24 cellular contexts compared by ENCODE assay signal in the genomic region with DNA sequence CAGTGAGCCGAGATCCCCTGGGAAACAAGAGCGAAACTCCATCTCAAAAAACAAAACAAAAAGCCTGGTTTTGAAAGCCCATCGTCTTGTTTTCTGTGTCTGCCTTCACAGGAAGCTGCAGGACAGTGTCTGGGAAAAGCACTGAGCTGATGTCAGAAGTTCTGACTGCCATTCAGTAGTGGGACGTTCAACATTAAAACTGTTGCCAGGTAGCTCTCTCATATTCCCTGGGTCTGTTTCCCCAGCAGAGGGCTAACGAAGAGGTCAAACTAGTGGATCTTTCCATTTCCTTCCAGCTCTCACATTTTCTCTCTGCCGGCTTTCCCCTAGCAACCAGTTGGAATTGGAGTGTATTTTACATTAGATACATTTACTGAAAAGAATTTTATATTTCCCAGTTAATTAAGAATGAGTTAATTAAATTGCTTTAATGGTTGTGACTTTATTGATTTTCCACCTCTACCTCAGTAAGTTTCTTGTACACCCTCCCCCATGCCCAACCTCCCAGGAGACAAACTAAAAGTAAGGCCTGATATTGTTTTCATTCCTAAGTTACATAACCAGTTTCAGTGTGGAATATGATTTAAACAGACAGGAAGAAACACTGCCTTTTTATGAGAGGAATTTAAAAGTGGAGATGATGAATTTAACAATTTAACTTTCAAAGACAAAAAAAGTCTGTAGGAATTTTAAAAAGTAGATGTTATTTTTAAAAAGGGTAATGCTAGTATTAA. TPM values are rescaled to one million over a fixed set of nuclear protein-coding genes. Genes with fewer than 3 reads are reported as not detected.
DNase-seq lines count a peak whose midpoint lies in the region; ATAC-seq and TF ChIP-seq lines count a peak whose summit lies in the region.
"Had no signal": no experiment of that assay in that cellular context is flagged by ENCODE, and none has a peak within 500 bp of the region (broad histone marks: within the 10 kb centered on the region; RNA-seq: fewer than 3 reads in every experiment).

No MANE protein-coding gene starts in this region.

- H4K20me1 ChIP-seq in Karpas-422 (ENCODE audit: insufficient read depth, low read depth, low read length), result no peaks in the 10 kb centered on the region

- no peaks in the 10 kb centered on the region for H3K36me3 ChIP-seq in Karpas-422 (ENCODE audit: insufficient read depth, low read length)
- no peaks in the 10 kb centered on the region for H3K36me3 ChIP-seq in body of pancreas (replicated peaks in 1 of 2; ENCODE audit: insufficient read depth in 1 of 2, low read depth in 2 of 2)
- H3K36me3 ChIP-seq: BE2C, stomach, thyroid gland had no signal

- H3K4me1 ChIP-seq in Karpas-422 (ENCODE audit: low read length) (peaks cover 31% of the 10 kb centered on the region), body of pancreas (no peaks in the 10 kb centered on the region)
- H3K4me1 ChIP-seq: BE2C had no signal

- DNase-seq in Karpas-422, result no peak
- DNase-seq in body of pancreas, result no peak
- DNase-seq in islet precursor cell, result peak; percentile 47
- DNase-seq in progenitor cell of endocrine pancreas (ENCODE audit: low spot score, unreplicated experiment), result no peak
- DNase-seq in SHP77 treated with DMSO at 0.1 percent for 48 hours (lab: John Stamatoyannopoulos, UW), result no peak
- no peak for DNase-seq in naive thymus-derived CD8-positive, alpha-beta T cell
- no peak for DNase-seq in CD1c-positive myeloid dendritic cell (ENCODE audit: extremely low spot score)
- DNase-seq: ACHN; activated CD4-positive, alpha-beta T cell treated with anti-CD3 and anti-CD28 coated beads for 4 hours; activated CD8-positive, alpha-beta memory T cell treated with anti-CD3 and anti-CD28 coated beads for 24 hours; activated effector memory CD4-positive, alpha-beta T cell treated with anti-CD3 and anti-CD28 coated beads, Interleukin-2, amount 50 U/mL, for 16 hours; BE2C; cerebellar nuclear complex; GDM1; head of caudate nucleus; NCI-H146; NCI-H2107; NCI-H748 treated with DMSO at 0.1 percent for 48 hours; stimulated activated CD8-positive, alpha-beta memory T cell treated with anti-CD3 and anti-CD28 coated beads, Interleukin-4, amount 100 ng/mL, for 48 hours; stomach; thyroid gland had no signal

- 63 to 66% methylated on average over 6 of the region's 6 CpGs for WGBS in body of pancreas, 2 donors

- H3K4me2 ChIP-seq in Karpas-422 (ENCODE audit: low read depth, low read length, poor library complexity, severe bottlenecking), result peak overlapping the region; percentile 47

- H2AFZ ChIP-seq in Karpas-422 (ENCODE audit: low read length), result 0 out of 2 replicates have a peak overlapping the region, but pooled peaks have one; percentile 59

- peak in 2 of 7 experiments; percentile 11 to 14 for TF ChIP-seq CTCF in body of pancreas (IDR thresholded peaks at IDR 0.05)
- peak; percentile 22 for TF ChIP-seq CTCF in progenitor cell of endocrine pancreas (IDR thresholded peaks at IDR 0.05; ENCODE audit: unreplicated experiment)

- H3K9ac ChIP-seq in Karpas-422 (ENCODE audit: low read length), result no peak overlapping the region

- H3K27me3 ChIP-seq in Karpas-422 (ENCODE audit: low read length) (0 out of 2 replicates have a peak, but pooled peaks cover 2% of the 10 kb centered on the region), body of pancreas (no peaks in the 10 kb centered on the region)
- H3K27me3 ChIP-seq: BE2C, thyroid gland had no signal

- no peak overlapping the region for H3K4me3 Mint-ChIP-seq in progenitor cell of endocrine pancreas (ENCODE audit: low read depth)
- no peak overlapping the region for H3K4me3 Mint-ChIP-seq in naive thymus-derived CD8-positive, alpha-beta T cell

- intact Hi-C loops in body of pancreas (cut with DNase I), result no loop called here

- no peak overlapping the region for H3K27ac ChIP-seq in Karpas-422 (ENCODE audit: low read length)
- H3K27ac ChIP-seq in body of pancreas, result peak overlapping the region in 3 of 4 donors; percentile 7 to 37 (median 33)
- H3K27ac ChIP-seq: skin epidermis, stomach, thyroid gland had no signal

- peaks cover 9% of the 10 kb centered on the region for H3K4me1 Mint-ChIP-seq in progenitor cell of endocrine pancreas (ENCODE audit: low read depth)
- H3K4me1 Mint-ChIP-seq in naive thymus-derived CD8-positive, alpha-beta T cell, result peaks cover 0 to 3% (median 0%) of the 10 kb centered on the region in 4 donors

- H3K79me2 ChIP-seq in Karpas-422 (ENCODE audit: low read length), result no peaks in the 10 kb centered on the region

- no peaks in the 10 kb centered on the region for H3K9me3 ChIP-seq in Karpas-422 (ENCODE audit: low read length)
- H3K9me3 ChIP-seq in body of pancreas, result no peaks in the 10 kb centered on the region
- H3K9me3 ChIP-seq: BE2C, stomach, thyroid gland had no signal

- H3K9me2 ChIP-seq in Karpas-422 (replicated peaks; ENCODE audit: insufficient read depth, low read length), result no peaks in the 10 kb centered on the region

- H3K36me3 Mint-ChIP-seq in progenitor cell of endocrine pancreas (ENCODE audit: insufficient read depth), result no peaks in the 10 kb centered on the region
- no peaks in the 10 kb centered on the region for H3K36me3 Mint-ChIP-seq in naive thymus-derived CD8-positive, alpha-beta T cell

- TF ChIP-seq POLR2A in body of pancreas (IDR thresholded peaks at IDR 0.05), result no peak

- no peak overlapping the region for H3K27ac Mint-ChIP-seq in progenitor cell of endocrine pancreas
- H3K27ac Mint-ChIP-seq in naive thymus-derived CD8-positive, alpha-beta T cell, result no peak overlapping the region

- peaks cover 21% of the 10 kb centered on the region for H3K27me3 Mint-ChIP-seq in progenitor cell of endocrine pancreas
- peaks cover 3 to 13% (median 10%) of the 10 kb centered on the region in 5 donors for H3K27me3 Mint-ChIP-seq in naive thymus-derived CD8-positive, alpha-beta T cell

- peak; percentile 16 for ATAC-seq in body of pancreas
- no peak for ATAC-seq in HG02759 (IDR thresholded peaks at IDR 0.05; ENCODE audit: unreplicated experiment)
- no peak for ATAC-seq in naive thymus-derived CD8-positive, alpha-beta T cell

- H3K4me3 ChIP-seq in Karpas-422 (ENCODE audit: low read length), result peak overlapping the region; percentile 4; the same call in 1 of the 2 replicates
- H3K4me3 ChIP-seq in body of pancreas, result no peak overlapping the region
- H3K4me3 ChIP-seq: skin epidermis, stomach, thyroid gland had no signal

- POLR2A ChIA-PET in naive thymus-derived CD8-positive, alpha-beta T cell (lab: Charles Lee), result interaction anchor here (0.6 kb wide), 1 partner anchor 16 kb away, joined by 4 read pairs; no protein-coding TSS in a partner anchor

- no peaks in the 10 kb centered on the region for H3K9me3 Mint-ChIP-seq in progenitor cell of endocrine pancreas (ENCODE audit: low read depth)
- H3K9me3 Mint-ChIP-seq in naive thymus-derived CD8-positive, alpha-beta T cell, result no peaks in the 10 kb centered on the region

RNA-seq across cellular contexts. Expression of a gene that starts 29.9 kb away (rescaled TPM):
- 69.3 and 84.8 TPM in 2 replicates for total RNA-seq in Karpas-422 (2014; rRNA removed; shearing (Covaris generic); ENCODE audit: low replicate concordance)
- total RNA-seq in body of pancreas (10 to 100 TPM; 22.8 to 25.1 TPM), progenitor cell of endocrine pancreas (232 and 236 TPM in 2 replicates)
- total RNA-seq in naive thymus-derived CD8-positive, alpha-beta T cell, result 10 to 100 TPM; 30.7 to 31.1 TPM
- 10 to 100 TPM; 40.3 to 46.5 (median 43.6) TPM for polyA plus RNA-seq in naive thymus-derived CD8-positive, alpha-beta T cell

RNA-seq across cellular contexts. Expression of a gene that starts 33.5 kb away (rescaled TPM):
- total RNA-seq in Karpas-422 (2014; rRNA removed; shearing (Covaris generic); ENCODE audit: low replicate concordance), result 13.1 and 40.4 TPM in 2 replicates
- 1 to 10 TPM; 3.3 to 3.6 TPM for total RNA-seq in body of pancreas
- not detected in 2 replicates for total RNA-seq in progenitor cell of endocrine pancreas
- total RNA-seq in naive thymus-derived CD8-positive, alpha-beta T cell, result 100 to 1,000 TPM; 118 to 124 TPM
- polyA plus RNA-seq in naive thymus-derived CD8-positive, alpha-beta T cell, result 10 to 100 TPM; 34.0 to 50.6 (median 41.8) TPM
- total RNA-seq: epithelial cell of proximal tubule had no signal

RNA-seq across cellular contexts. Expression of a gene that starts 56.3 kb away (rescaled TPM):
- 4.3 and 6.3 TPM in 2 replicates for total RNA-seq in Karpas-422 (2014; rRNA removed; shearing (Covaris generic); ENCODE audit: low replicate concordance)
- total RNA-seq in body of pancreas, result 10 to 100 TPM; 22.1 to 46.2 TPM
- 43.1 and 43.3 TPM in 2 replicates for total RNA-seq in progenitor cell of endocrine pancreas
- total RNA-seq in naive thymus-derived CD8-positive, alpha-beta T cell, result 10 to 100 TPM; 42.3 to 58.5 TPM
- polyA plus RNA-seq in naive thymus-derived CD8-positive, alpha-beta T cell, result 10 to 100 TPM; 12.3 to 17.7 (median 15.9) TPM
